Comparison of ENCODE assay signal across 7 cellular contexts in the genomic region with DNA sequence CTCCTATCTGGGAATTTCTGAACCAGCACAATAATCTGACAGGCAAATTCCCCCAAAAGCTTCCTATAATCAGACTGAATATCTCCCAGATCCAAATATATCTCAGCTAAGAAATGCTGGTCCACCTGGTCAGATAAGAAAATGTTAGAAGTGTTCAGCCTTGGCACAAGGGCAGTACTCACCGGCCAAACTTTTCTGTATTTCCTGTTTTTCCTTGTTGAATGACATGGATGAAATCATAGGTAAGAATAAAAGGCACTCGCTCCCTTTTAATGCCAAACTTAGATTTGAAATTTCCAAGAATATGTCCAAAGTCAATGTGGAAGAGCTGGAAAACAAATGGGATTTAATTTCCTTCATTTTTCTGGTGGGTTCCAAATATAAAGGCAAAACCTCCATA.
"Had no signal": no experiment of that assay in that cellular context is flagged by ENCODE, and none has a peak within 500 bp of the region (broad histone marks: within the 10 kb centered on the region; RNA-seq: fewer than 3 reads in every experiment).

No MANE protein-coding gene starts in this region.

- ATAC-seq: HepG2, K562 had no signal

- H3K4me3 ChIP-seq: K562 had no signal

- FAIRE-seq: HepG2, HTR-8/SVneo, K562 had no signal

- H3K27ac ChIP-seq: HL-60 had no signal

- DNase-seq: IMR-90, KBM-7, KG1 had no signal
